In the genomic region with DNA sequence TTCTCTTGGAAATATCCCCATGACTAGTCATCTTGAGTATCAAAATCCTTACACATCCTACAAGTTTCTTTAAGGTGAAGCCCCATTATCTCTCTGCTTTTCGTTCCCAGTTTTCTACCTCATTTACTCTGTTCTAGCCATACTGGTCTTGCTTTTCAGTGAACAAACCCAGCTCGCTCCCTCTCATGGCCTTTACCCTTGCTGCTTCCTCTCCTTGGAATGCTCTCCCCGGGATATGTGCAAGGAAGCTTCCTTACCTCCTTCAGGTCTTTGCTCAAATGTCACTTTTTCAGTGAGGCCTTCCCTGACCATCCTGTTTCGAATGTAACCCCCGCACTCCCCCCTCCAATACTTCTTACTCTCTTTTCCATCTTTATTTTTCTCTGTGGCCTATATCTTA, we compare ENCODE assay signal across 30 cellular contexts.
"Had no signal": no experiment of that assay in that cellular context is flagged by ENCODE, and none has a peak within 500 bp of the region (broad histone marks: within the 10 kb centered on the region; RNA-seq: fewer than 3 reads in every experiment).

No MANE protein-coding gene starts in this region.

- ATAC-seq: activated CD4-positive, alpha-beta T cell treated with anti-CD3 and anti-CD28 coated beads for 36 hours; activated T-helper 17 cell treated with anti-CD3 and anti-CD28 coated beads, Interleukin-2, amount 50 U/mL, for 72 hours; esophagus mucosa; T-cell had no signal

- H3K27me3 ChIP-seq: brain microvascular endothelial cell, dorsolateral prefrontal cortex had no signal

- H3K36me3 ChIP-seq: brain microvascular endothelial cell had no signal

- H3K27ac Mint-ChIP-seq: activated CD4-positive, alpha-beta memory T cell treated with anti-CD3 and anti-CD28 coated beads for 36 hours; activated CD4-positive, alpha-beta T cell treated with anti-CD3 and anti-CD28 coated beads for 36 hours; activated CD4-positive, alpha-beta T cell treated with anti-CD3 and anti-CD28 coated beads, Interleukin-2, amount 10 ng/mL, durations not matched to agents 24 days and 14 days; activated naive CD8-positive, alpha-beta T cell; activated T-cell treated with anti-CD3 and anti-CD28 coated beads, Interleukin-2, amount 50 U/mL, for 24 hours; activated T-helper 17 cell treated with anti-CD3 and anti-CD28 coated beads, Interleukin-2, amount 50 U/mL, for 72 hours; dendritic cell treated with granulocyte-macrophage colony-stimulating factor and Interleukin-4, amounts not matched to agents 40 ng/mL and 50 ng/mL, for 4 days; endodermal cell; T-cell; T-helper 1 cell treated with Interleukin-12 subunit alpha and Interleukin-12 subunit beta and Interleukin-4 antibody, amounts not matched to agents 30 μg/mL and 1 μg/mL, for 36 hours had no signal

- H3K4me1 Mint-ChIP-seq: activated CD4-positive, alpha-beta T cell treated with anti-CD3 and anti-CD28 coated beads for 36 hours; activated CD4-positive, alpha-beta T cell treated with anti-CD3 and anti-CD28 coated beads, Interleukin-2, amount 10 ng/mL, durations not matched to agents 24 days and 14 days; activated T-helper 17 cell treated with anti-CD3 and anti-CD28 coated beads, Interleukin-2, amount 50 U/mL, for 72 hours; central memory CD8-positive, alpha-beta T cell; endodermal cell; T-cell had no signal

- H3K4me3 ChIP-seq: coronary artery, dorsolateral prefrontal cortex had no signal

- H3K27ac ChIP-seq: brain microvascular endothelial cell, coronary artery, dorsolateral prefrontal cortex, WERI-Rb-1 had no signal

- DNase-seq: activated CD4-positive, alpha-beta memory T cell treated with anti-CD3 and anti-CD28 coated beads for 36 hours; activated CD4-positive, alpha-beta T cell treated with anti-CD3 and anti-CD28 coated beads for 36 hours; activated CD4-positive, alpha-beta T cell treated with anti-CD3 and anti-CD28 coated beads, Interleukin-2, amount 10 ng/mL, durations not matched to agents 24 days and 14 days; activated CD4-positive, CD25-positive, alpha-beta regulatory T cell; activated CD4-positive, CD25-positive, alpha-beta regulatory T cell treated with anti-CD3 and anti-CD28 coated beads, Interleukin-2, amount 50 U/mL, for 72 hours; activated CD8-positive, alpha-beta memory T cell treated with anti-CD3 and anti-CD28 coated beads, Interleukin-2, amount 50 U/mL, for 48 hours; activated effector memory CD4-positive, alpha-beta T cell treated with Interleukin-2 at 50 U/mL for 16 hours; activated gamma-delta T cell treated with Interleukin-2 at 50 U/mL for 16 hours; activated naive CD4-positive, alpha-beta T cell treated with anti-CD3 and anti-CD28 coated beads, Interleukin-2, amount 50 U/mL, for 16 hours; activated naive CD4-positive, alpha-beta T cell treated with Interleukin-2 at 50 U/mL for 16 hours; activated T-cell treated with anti-CD3 and anti-CD28 coated beads for 4 hours; activated T-cell treated with anti-CD3 and anti-CD28 coated beads, Interleukin-2, amount 50 U/mL, for 24 hours; amniotic stem cell; anterior cingulate cortex; brain microvascular endothelial cell; dorsolateral prefrontal cortex; effector memory CD4-positive, alpha-beta T cell; endodermal cell; foreskin fibroblast; SW 1271; T-cell; T-helper 9 cell; WERI-Rb-1 had no signal

- H3K4me3 Mint-ChIP-seq: activated CD4-positive, alpha-beta memory T cell treated with anti-CD3 and anti-CD28 coated beads for 36 hours; activated CD4-positive, alpha-beta T cell treated with anti-CD3 and anti-CD28 coated beads for 36 hours; activated CD4-positive, alpha-beta T cell treated with anti-CD3 and anti-CD28 coated beads, Interleukin-2, amount 10 ng/mL, durations not matched to agents 24 days and 14 days; activated naive CD8-positive, alpha-beta T cell; activated T-cell treated with anti-CD3 and anti-CD28 coated beads, Interleukin-2, amount 50 U/mL, for 24 hours; activated T-helper 17 cell treated with anti-CD3 and anti-CD28 coated beads, Interleukin-2, amount 50 U/mL, for 72 hours; central memory CD8-positive, alpha-beta T cell; dendritic cell treated with granulocyte-macrophage colony-stimulating factor and Interleukin-4, amounts not matched to agents 40 ng/mL and 50 ng/mL, for 4 days; endodermal cell; T-cell; T-helper 1 cell treated with Interleukin-12 subunit alpha and Interleukin-12 subunit beta and Interleukin-4 antibody, amounts not matched to agents 30 μg/mL and 1 μg/mL, for 36 hours had no signal

- H3K36me3 Mint-ChIP-seq: activated CD4-positive, alpha-beta memory T cell treated with anti-CD3 and anti-CD28 coated beads for 36 hours had no signal

- H3K27me3 Mint-ChIP-seq: activated CD4-positive, alpha-beta memory T cell treated with anti-CD3 and anti-CD28 coated beads for 36 hours; activated CD4-positive, alpha-beta T cell treated with anti-CD3 and anti-CD28 coated beads for 36 hours; activated CD4-positive, alpha-beta T cell treated with anti-CD3 and anti-CD28 coated beads, Interleukin-2, amount 10 ng/mL, durations not matched to agents 24 days and 14 days; activated naive CD8-positive, alpha-beta T cell; activated T-cell treated with anti-CD3 and anti-CD28 coated beads, Interleukin-2, amount 50 U/mL, for 24 hours; activated T-helper 17 cell treated with anti-CD3 and anti-CD28 coated beads, Interleukin-2, amount 50 U/mL, for 72 hours; central memory CD8-positive, alpha-beta T cell; dendritic cell treated with granulocyte-macrophage colony-stimulating factor and Interleukin-4, amounts not matched to agents 40 ng/mL and 50 ng/mL, for 4 days; T-cell had no signal

- H3K9me3 Mint-ChIP-seq: activated CD4-positive, alpha-beta memory T cell treated with anti-CD3 and anti-CD28 coated beads for 36 hours; activated CD4-positive, alpha-beta T cell treated with anti-CD3 and anti-CD28 coated beads, Interleukin-2, amount 10 ng/mL, durations not matched to agents 24 days and 14 days; activated T-cell treated with anti-CD3 and anti-CD28 coated beads, Interleukin-2, amount 50 U/mL, for 24 hours; activated T-helper 17 cell treated with anti-CD3 and anti-CD28 coated beads, Interleukin-2, amount 50 U/mL, for 72 hours; central memory CD8-positive, alpha-beta T cell; dendritic cell treated with granulocyte-macrophage colony-stimulating factor and Interleukin-4, amounts not matched to agents 40 ng/mL and 50 ng/mL, for 4 days; endodermal cell; T-cell; T-helper 1 cell treated with Interleukin-12 subunit alpha and Interleukin-12 subunit beta and Interleukin-4 antibody, amounts not matched to agents 30 μg/mL and 1 μg/mL, for 36 hours had no signal
